In the genomic region with DNA sequence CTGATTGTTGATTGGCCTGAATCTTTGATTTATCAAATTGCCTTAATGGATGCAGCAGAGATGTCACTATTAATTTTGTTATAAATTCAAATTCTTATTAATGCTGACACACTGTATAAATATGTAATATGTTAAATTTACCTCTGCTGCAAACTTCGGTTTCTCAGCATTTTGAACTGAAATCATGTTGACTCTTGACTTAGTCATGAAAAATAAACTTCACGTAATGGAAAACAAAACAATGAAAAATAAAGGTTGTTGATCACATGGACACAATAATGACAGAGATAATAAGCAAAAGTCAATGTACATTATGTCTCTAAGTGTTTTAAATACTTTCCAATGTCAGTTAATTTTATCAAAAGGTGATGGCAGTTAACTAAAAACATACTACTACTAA, we compare ENCODE assay signal across 3 cellular contexts.
TF ChIP-seq lines count a peak whose summit lies in the region.

No MANE protein-coding gene starts in this region.

TF ChIP-seq in A549, 52 proteins besides CTCF, POLR2A, EP300 and RAD21 (continued from another document):
- TF ChIP-seq MAFK (IDR thresholded peaks at IDR 0.05; ENCODE audit: partially characterized antibody): peak; percentile 49
- no peak for TF ChIP-seq SMC3 (IDR thresholded peaks at IDR 0.05)
- TF ChIP-seq CHD2 (IDR thresholded peaks at IDR 0.05; ENCODE audit: low read length, partially characterized antibody): no peak

TF ChIP-seq in IMR-90, 13 proteins besides CTCF, POLR2A, EP300 and RAD21 (continued from another document):
- TF ChIP-seq, protein P1, sequence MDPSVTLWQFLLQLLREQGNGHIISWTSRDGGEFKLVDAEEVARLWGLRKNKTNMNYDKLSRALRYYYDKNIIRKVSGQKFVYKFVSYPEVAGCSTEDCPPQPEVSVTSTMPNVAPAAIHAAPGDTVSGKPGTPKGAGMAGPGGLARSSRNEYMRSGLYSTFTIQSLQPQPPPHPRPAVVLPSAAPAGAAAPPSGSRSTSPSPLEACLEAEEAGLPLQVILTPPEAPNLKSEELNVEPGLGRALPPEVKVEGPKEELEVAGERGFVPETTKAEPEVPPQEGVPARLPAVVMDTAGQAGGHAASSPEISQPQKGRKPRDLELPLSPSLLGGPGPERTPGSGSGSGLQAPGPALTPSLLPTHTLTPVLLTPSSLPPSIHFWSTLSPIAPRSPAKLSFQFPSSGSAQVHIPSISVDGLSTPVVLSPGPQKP (IDR thresholded peaks at IDR 0.05; ENCODE audit: borderline replicate concordance, low read depth, low read length): no peak
- TF ChIP-seq CEBPB (IDR thresholded peaks at IDR 0.05; ENCODE audit: low read depth, low read length) (no peak), RCOR1 (IDR thresholded peaks at IDR 0.05; ENCODE audit: insufficient replicate concordance, low read length) (no peak), MAFK (IDR thresholded peaks at IDR 0.05; ENCODE audit: low read depth, low read length) (0 out of 2 replicates have a peak, but pooled peaks have one; percentile 6)
- TF ChIP-seq, protein P2, sequence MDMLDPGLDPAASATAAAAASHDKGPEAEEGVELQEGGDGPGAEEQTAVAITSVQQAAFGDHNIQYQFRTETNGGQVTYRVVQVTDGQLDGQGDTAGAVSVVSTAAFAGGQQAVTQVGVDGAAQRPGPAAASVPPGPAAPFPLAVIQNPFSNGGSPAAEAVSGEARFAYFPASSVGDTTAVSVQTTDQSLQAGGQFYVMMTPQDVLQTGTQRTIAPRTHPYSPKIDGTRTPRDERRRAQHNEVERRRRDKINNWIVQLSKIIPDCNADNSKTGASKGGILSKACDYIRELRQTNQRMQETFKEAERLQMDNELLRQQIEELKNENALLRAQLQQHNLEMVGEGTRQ (IDR thresholded peaks at IDR 0.05; ENCODE audit: low read depth, low read length): no peak

TF ChIP-seq in SK-N-SH, 30 proteins besides CTCF, POLR2A, EP300 and RAD21 (continued from another document):
- TF ChIP-seq, protein P3, sequence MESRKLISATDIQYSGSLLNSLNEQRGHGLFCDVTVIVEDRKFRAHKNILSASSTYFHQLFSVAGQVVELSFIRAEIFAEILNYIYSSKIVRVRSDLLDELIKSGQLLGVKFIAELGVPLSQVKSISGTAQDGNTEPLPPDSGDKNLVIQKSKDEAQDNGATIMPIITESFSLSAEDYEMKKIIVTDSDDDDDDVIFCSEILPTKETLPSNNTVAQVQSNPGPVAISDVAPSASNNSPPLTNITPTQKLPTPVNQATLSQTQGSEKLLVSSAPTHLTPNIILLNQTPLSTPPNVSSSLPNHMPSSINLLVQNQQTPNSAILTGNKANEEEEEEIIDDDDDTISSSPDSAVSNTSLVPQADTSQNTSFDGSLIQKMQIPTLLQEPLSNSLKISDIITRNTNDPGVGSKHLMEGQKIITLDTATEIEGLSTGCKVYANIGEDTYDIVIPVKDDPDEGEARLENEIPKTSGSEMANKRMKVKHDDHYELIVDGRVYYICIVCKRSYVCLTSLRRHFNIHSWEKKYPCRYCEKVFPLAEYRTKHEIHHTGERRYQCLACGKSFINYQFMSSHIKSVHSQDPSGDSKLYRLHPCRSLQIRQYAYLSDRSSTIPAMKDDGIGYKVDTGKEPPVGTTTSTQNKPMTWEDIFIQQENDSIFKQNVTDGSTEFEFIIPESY (IDR thresholded peaks at IDR 0.05; ENCODE audit: borderline replicate concordance, low read depth): no peak
- TF ChIP-seq RFX5 (IDR thresholded peaks at IDR 0.05; ENCODE audit: low read length) (no peak), NFIC (IDR thresholded peaks at IDR 0.05; ENCODE audit: borderline replicate concordance) (no peak), FOXM1 (IDR thresholded peaks at IDR 0.05; ENCODE audit: low read depth) (no peak), FOXJ3 (CRISPR knock-in tag; IDR thresholded peaks at IDR 0.05) (no peak)
- TF ChIP-seq, protein P4, sequence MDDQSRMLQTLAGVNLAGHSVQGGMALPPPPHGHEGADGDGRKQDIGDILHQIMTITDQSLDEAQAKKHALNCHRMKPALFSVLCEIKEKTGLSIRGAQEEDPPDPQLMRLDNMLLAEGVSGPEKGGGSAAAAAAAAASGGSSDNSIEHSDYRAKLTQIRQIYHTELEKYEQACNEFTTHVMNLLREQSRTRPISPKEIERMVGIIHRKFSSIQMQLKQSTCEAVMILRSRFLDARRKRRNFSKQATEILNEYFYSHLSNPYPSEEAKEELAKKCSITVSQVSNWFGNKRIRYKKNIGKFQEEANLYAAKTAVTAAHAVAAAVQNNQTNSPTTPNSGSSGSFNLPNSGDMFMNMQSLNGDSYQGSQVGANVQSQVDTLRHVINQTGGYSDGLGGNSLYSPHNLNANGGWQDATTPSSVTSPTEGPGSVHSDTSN (IDR thresholded peaks at IDR 0.05): peak; percentile 24; the same call in 1 of the 2 replicates
